8 cellular contexts compared by ENCODE assay signal in genomic region chr12:49187184-49187583, GRCh38. TPM values are rescaled to one million over a fixed set of nuclear protein-coding genes. Genes with fewer than 3 reads are reported as not detected.
DNase-seq lines count a peak whose midpoint lies in the region; ATAC-seq and TF ChIP-seq lines count a peak whose summit lies in the region.

No MANE protein-coding gene starts in this region.

- H3K27me3 ChIP-seq in layer of hippocampus (ENCODE audit: control insufficient read depth, insufficient read depth, low read length) (no peaks in the 10 kb centered on the region), stomach (no peaks in the 10 kb centered on the region)

- WGBS in stomach, 5 donors: 24 to 46% (median 34%) methylated on average over 5 of the region's 5 CpGs

- TF ChIP-seq POLR2A in stomach (IDR thresholded peaks at IDR 0.05): no peak

- no peak for TF ChIP-seq EP300 in stomach (IDR thresholded peaks at IDR 0.05)

- H3K27ac ChIP-seq in caudate nucleus (ENCODE audit: low read depth, low read length) (peak overlapping the region; percentile 100), layer of hippocampus (ENCODE audit: low read depth, low read length) (peak overlapping the region; percentile 99), stomach (peak overlapping the region in 4 of 5 donors; percentile 95 to 98 (median 98))

- peaks cover 10 to 30% (median 28%) of the 10 kb centered on the region in 4 donors for H3K36me3 ChIP-seq in stomach

- no peak for TF ChIP-seq CTCF in stomach (IDR thresholded peaks at IDR 0.05)

- peaks cover 7 to 38% (median 25%) of the 10 kb centered on the region in 4 donors for H3K4me1 ChIP-seq in stomach

- intact Hi-C loops in stomach (cut with DNase I; ENCODE audit: low total_unique reads): no loop called here

- H3K9me3 ChIP-seq in stomach: no peaks in the 10 kb centered on the region

- ATAC-seq in HG03378 (IDR thresholded peaks at IDR 0.05; ENCODE audit: unreplicated experiment) (no peak), GM19324 (IDR thresholded peaks at IDR 0.05; ENCODE audit: low FRiP score, unreplicated experiment) (no peak)

- peak overlapping the region in 3 of 4 donors; percentile 68 to 95 (median 80) for H3K4me3 ChIP-seq in stomach

- DNase-seq in GM03348 (ENCODE audit: low spot score) (peak; percentile 58), NCI-H345 (lab: John Stamatoyannopoulos, UW) (peak; percentile 13), caudate nucleus (lab: John Stamatoyannopoulos, UW) (peak in 60 of 61 donors; percentile 42 to 98 (median 86)), stomach (no peak)
- DNase-seq in activated effector memory CD4-positive, alpha-beta T cell treated with anti-CD3 and anti-CD28 coated beads, Interleukin-2, amount 50 U/mL, for 16 hours: no peak

RNA-seq across cellular contexts. Expression of gene TUBA1A, which starts 1.7 kb away (rescaled TPM):
- 100 to 1,000 TPM in 4 of 5 donors, 10 to 100 TPM in 1; 82.2 to 279 (median 156) TPM for total RNA-seq in stomach
- polyA plus RNA-seq in stomach: 100 to 1,000 TPM in 1 of 3 donors, 10 to 100 TPM in 2; 64.5 to 104 (median 89.7) TPM

RNA-seq across cellular contexts. Expression of gene TUBA1B, which starts 56.0 kb away (rescaled TPM):
- total RNA-seq in stomach: 100 to 1,000 TPM; 205 to 529 (median 339) TPM
- 100 to 1,000 TPM; 436 to 710 (median 468) TPM for polyA plus RNA-seq in stomach

Comparison
In these comparisons a context has a peak if more than half of its experiments do, and no peak if none do; other contexts are left out.
1. DNase-seq: peak in GM03348 (single experiment), NCI-H345 (single experiment) and caudate nucleus (60 of 61); none in stomach (single experiment) and activated effector memory CD4-positive, alpha-beta T cell treated with anti-CD3 and anti-CD28 coated beads, Interleukin-2, amount 50 U/mL, for 16 hours (single experiment).
2. Peak in every context shown above with its lines, with median percentiles within 50 percentile points of each other: H3K27ac ChIP-seq.